Comparison of ENCODE assay signal across 13 cellular contexts in genomic region chr12:49279706-49280159, GRCh38.
A peak's percentile ranks its signal among the peaks of the same experiment; 100 is the strongest.
DNase-seq lines count a peak whose midpoint lies in the region; FAIRE-seq lines count a peak whose summit lies in the region.
"Had no signal": no experiment of that assay in that cellular context is flagged by ENCODE, and none has a peak within 500 bp of the region (broad histone marks: within the 10 kb centered on the region; RNA-seq: fewer than 3 reads in every experiment).

No MANE protein-coding gene starts in this region.

- H3K4me3 ChIP-seq in HUES6 (ENCODE audit: low read depth, low read length) (no peak overlapping the region), SK-N-MC (no peak overlapping the region)
- H3K4me3 ChIP-seq: right lobe of liver had no signal

- H3K36me3 ChIP-seq in HUES6 (ENCODE audit: control insufficient read depth, insufficient read depth, low read length) = no peaks in the 10 kb centered on the region
- H3K36me3 ChIP-seq in SK-N-MC (ENCODE audit: insufficient read depth, low read length) = no peaks in the 10 kb centered on the region
- H3K36me3 ChIP-seq: right lobe of liver had no signal

- H3K9ac ChIP-seq in HUES6 (ENCODE audit: low read length) = peak overlapping the region; percentile 41
- peak overlapping the region; percentile 21 for H3K9ac ChIP-seq in SK-N-MC (ENCODE audit: insufficient read length)

- H3K27me3 ChIP-seq in HUES6 (ENCODE audit: control insufficient read depth, insufficient read depth, low read length) = no peaks in the 10 kb centered on the region
- H3K27me3 ChIP-seq: right lobe of liver had no signal

- H3K4me1 ChIP-seq in HUES6 (ENCODE audit: control insufficient read depth, insufficient read depth, low read length) = peaks cover 26% of the 10 kb centered on the region

- H3K9me3 ChIP-seq in HUES6 (ENCODE audit: control insufficient read depth, insufficient read depth, low read depth, low read length) (0 out of 2 replicates have a peak, but pooled peaks cover 3% of the 10 kb centered on the region), SK-N-MC (ENCODE audit: low read depth, low read length) (no peaks in the 10 kb centered on the region)
- H3K9me3 ChIP-seq: right lobe of liver had no signal

- FAIRE-seq in GM19239 (lab: Jason Lieb, UNC) = no peak

- DNase-seq in AG20443 (ENCODE audit: low spot score) (peak; percentile 25), SK-N-MC (ENCODE audit: low read depth, low spot score) (peak; percentile 58), left kidney (ENCODE audit: low read depth, low spot score) (peak; percentile 72), cerebellar nuclear complex (lab: John Stamatoyannopoulos, UW) (no peak), GM19239 (ENCODE audit: insufficient read length, low spot score) (no peak), KG1 (lab: John Stamatoyannopoulos, UW) (no peak)
- DNase-seq in activated CD4-positive, alpha-beta T cell treated with anti-CD3 and anti-CD28 coated beads for 48 hours = no peak
- DNase-seq: activated CD4-positive, alpha-beta T cell treated with anti-CD3 and anti-CD28 coated beads, Interleukin-2, amount 10 ng/mL, durations not matched to agents 7 days and 5 days; activated naive CD4-positive, alpha-beta T cell; foreskin melanocyte; NCI-H1694; right lobe of liver had no signal

- H3K27ac ChIP-seq in HUES6 (ENCODE audit: low read depth, low read length) (peak overlapping the region; percentile 39; the same call in 1 of the 2 replicates), SK-N-MC (peak overlapping the region; percentile 83)
- H3K27ac ChIP-seq: right lobe of liver had no signal

Comparison
In these comparisons a context has a peak if more than half of its experiments do, and no peak if none do; other contexts are left out.
1. DNase-seq: peak in AG20443 (single experiment), SK-N-MC (single experiment) and left kidney (single experiment); none in cerebellar nuclear complex (0 of 2), GM19239 (single experiment), KG1 (single experiment) and activated CD4-positive, alpha-beta T cell treated with anti-CD3 and anti-CD28 coated beads for 48 hours (single experiment).